ENCODE assay signal across 8 cellular contexts in genomic region chr19:58305065-58305931, GRCh38. TPM values are rescaled to one million over a fixed set of nuclear protein-coding genes. Genes with fewer than 3 reads are reported as not detected.
DNase-seq lines count a peak whose midpoint lies in the region; ATAC-seq and TF ChIP-seq lines count a peak whose summit lies in the region.

Gene ERVK3-1 (plus strand): TSS chr19:58305377. CDS start chr19:58312169, 6,792 bp downstream.

- ATAC-seq in GM18498 (IDR thresholded peaks at IDR 0.05; ENCODE audit: unreplicated experiment) (peak; percentile 95), HG02938 (IDR thresholded peaks at IDR 0.05; ENCODE audit: unreplicated experiment) (peak; percentile 97)

- DNase-seq in NCI-H187 (lab: John Stamatoyannopoulos, UW), result peak; percentile 83 to 98
- peak; percentile 87 to 100 (median 92) for DNase-seq in T-helper 2 cell
- DNase-seq in right atrium auricular region (ENCODE audit: low spot score), result peak; percentile 98
- peak; percentile 98 for DNase-seq in putamen (ENCODE audit: low spot score)
- peak in 1 of 2 donors; percentile 97 for DNase-seq in vagina (ENCODE audit: extremely low spot score in 2 of 2)

- H3K4me1 ChIP-seq in right atrium auricular region, result peaks cover 0 to 12% of the 10 kb centered on the region in 2 donors
- H3K4me1 ChIP-seq in vagina, result peaks cover 15% of the 10 kb centered on the region

- H3K36me3 ChIP-seq in right atrium auricular region, result peaks cover 16% of the 10 kb centered on the region
- peaks cover 0 to 9% of the 10 kb centered on the region in 2 donors for H3K36me3 ChIP-seq in vagina

- H3K4me3 ChIP-seq in right atrium auricular region (peak within 1 kb of the TSS; percentile 76 to 82), vagina (peak within 1 kb of the TSS; percentile 89 to 91)

- no peaks in the 10 kb centered on the region for H3K9me3 ChIP-seq in right atrium auricular region
- no peaks in the 10 kb centered on the region for H3K9me3 ChIP-seq in vagina

- intact Hi-C loops in vagina (cut with DNase I), result no loop called here

- TF ChIP-seq POLR2A in vagina (IDR thresholded peaks at IDR 0.05), result peak in 1 of 2 donors; percentile 75

- no peaks in the 10 kb centered on the region for H3K27me3 ChIP-seq in right atrium auricular region
- no peaks in the 10 kb centered on the region for H3K27me3 ChIP-seq in vagina

- TF ChIP-seq CTCF in right atrium auricular region (IDR thresholded peaks at IDR 0.05) (peak in 1 of 2 donors; percentile 20), vagina (IDR thresholded peaks at IDR 0.05) (peak in 2 of 3 experiments; percentile 21 to 52)

- H3K27ac ChIP-seq in angular gyrus (ENCODE audit: low read depth, low read length), result peak within 1 kb of the TSS; percentile 70
- peak within 1 kb of the TSS; percentile 76 to 90 for H3K27ac ChIP-seq in right atrium auricular region
- H3K27ac ChIP-seq in vagina, result peak within 1 kb of the TSS; percentile 82

RNA-seq across cellular contexts. Expression of gene ERVK3-1, which starts in this region (rescaled TPM):
- total RNA-seq in right atrium auricular region, result 10 to 100 TPM; 20.9 to 32.6 TPM
- 45.9 TPM for total RNA-seq in vagina
